ENCODE assay signal across 15 cellular contexts in the genomic region with DNA sequence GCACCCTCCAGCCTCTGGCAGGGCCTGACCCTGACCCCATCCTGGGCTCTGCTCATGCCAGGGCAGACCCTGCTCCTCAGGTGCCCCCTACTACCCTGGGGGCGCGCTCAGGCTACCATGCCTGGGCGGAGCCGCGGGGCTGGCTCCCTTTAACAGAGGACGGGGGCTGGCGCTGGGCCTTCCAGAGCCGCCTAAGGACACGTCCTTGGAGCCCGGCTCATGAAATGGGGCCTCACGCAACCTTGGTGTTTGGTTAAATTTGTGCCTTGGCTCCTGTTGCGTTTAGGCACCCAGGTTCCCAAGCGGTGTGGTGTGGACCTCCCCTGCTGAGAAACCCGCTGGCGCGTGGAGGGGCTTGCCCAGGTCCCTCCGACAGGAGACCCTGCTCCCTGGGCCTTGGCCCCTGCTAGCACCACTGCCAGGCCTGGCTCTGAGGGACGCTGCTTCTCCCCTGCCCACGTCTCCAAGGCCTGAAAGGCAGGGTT.
"Had no signal": no experiment of that assay in that cellular context is flagged by ENCODE, and none has a peak within 500 bp of the region (broad histone marks: within the 10 kb centered on the region; RNA-seq: fewer than 3 reads in every experiment).

No MANE protein-coding gene starts in this region.

- H3K9me3 ChIP-seq: mucosa of descending colon, thoracic aorta had no signal

- DNase-seq: activated CD4-positive, alpha-beta T cell treated with anti-CD3 and anti-CD28 coated beads, Interleukin-2, amount 50 U/mL, for 1 hour; activated CD4-positive, CD25-positive, alpha-beta regulatory T cell; activated gamma-delta T cell; activated T-cell treated with anti-CD3 and anti-CD28 coated beads, Interleukin-2, amount 50 U/mL, for 4 hours; brain microvascular endothelial cell; endodermal cell; hypothalamus; natural killer cell; stimulated activated CD4-positive, alpha-beta T cell treated with anti-CD3 and anti-CD28 coated beads, Interleukin-4, amount 100 ng/mL, for 1 hour; stimulated activated CD8-positive, alpha-beta memory T cell treated with anti-CD3 and anti-CD28 coated beads, Interleukin-4, amount 100 ng/mL, for 48 hours; T-helper 17 cell had no signal

- H3K27me3 ChIP-seq: brain microvascular endothelial cell had no signal

- FAIRE-seq: TTC549 had no signal

- H3K4me3 ChIP-seq: mucosa of descending colon, thoracic aorta had no signal

- H3K27ac ChIP-seq: brain microvascular endothelial cell, thoracic aorta had no signal

- ATAC-seq: activated T-cell treated with anti-CD3 and anti-CD28 coated beads, Interleukin-2, amount 50 U/mL, for 4 hours; esophagus mucosa; mucosa of descending colon; natural killer cell; T-helper 17 cell had no signal
